Comparison of ENCODE assay signal across 31 cellular contexts in the genomic region with DNA sequence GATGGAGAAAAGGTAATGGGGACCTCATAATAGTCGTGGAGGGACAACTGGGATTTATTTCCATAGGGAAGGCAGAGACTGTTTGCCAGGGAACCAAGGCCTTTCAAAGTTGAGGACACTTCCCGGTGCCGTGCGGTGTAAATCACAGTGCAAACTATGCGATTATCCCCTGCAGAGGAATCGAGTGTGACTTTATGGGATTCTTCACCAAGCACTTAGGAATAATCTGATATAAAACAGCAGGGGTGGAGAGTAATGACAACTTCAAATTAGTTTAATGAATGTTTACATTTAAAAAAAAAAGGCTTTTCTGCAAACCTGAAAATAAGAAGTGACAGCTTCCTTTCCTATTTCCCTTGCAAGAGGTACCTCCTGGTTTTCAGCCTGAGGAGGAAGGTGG.
"Had no signal": no experiment of that assay in that cellular context is flagged by ENCODE, and none has a peak within 500 bp of the region (broad histone marks: within the 10 kb centered on the region; RNA-seq: fewer than 3 reads in every experiment).

No MANE protein-coding gene starts in this region.

- DNase-seq: activated CD4-positive, alpha-beta T cell treated with anti-CD3 and anti-CD28 coated beads for 48 hours; activated CD4-positive, alpha-beta T cell treated with anti-CD3 and anti-CD28 coated beads, Interleukin-2, amount 50 U/mL, for 48 hours; activated CD8-positive, alpha-beta memory T cell treated with anti-CD3 and anti-CD28 coated beads, Interleukin-2, amount 50 U/mL, for 4 hours; activated gamma-delta T cell; activated naive CD4-positive, alpha-beta T cell treated with anti-CD3 and anti-CD28 coated beads, Interleukin-2, amount 50 U/mL, for 16 hours; activated T-cell treated with anti-CD3 and anti-CD28 coated beads, Interleukin-2, amount 50 U/mL, for 1 hour; amniotic stem cell; brain microvascular endothelial cell; effector memory CD4-positive, alpha-beta T cell; erythroblast; gastrocnemius medialis; glutamatergic neuron; islet precursor cell; left ventricle myocardium superior; naive B cell; nephron progenitor cell; pancreas; retina; small intestine; stimulated activated CD4-positive, alpha-beta T cell treated with anti-CD3 and anti-CD28 coated beads, Interleukin-4, amount 100 ng/mL, for 4 hours; stimulated activated CD8-positive, alpha-beta memory T cell treated with anti-CD3 and anti-CD28 coated beads, Interleukin-4, amount 100 ng/mL, for 48 hours; stimulated activated naive B cell treated with anti-CD40 and anti-IgM and Interleukin-4, amounts not matched to agents 10 μg/mL and 1 μg/mL and 100 μg/mL, for 72 hours; T1000; tibial artery; upper lobe of right lung; WERI-Rb-1 had no signal

- H3K27me3 ChIP-seq: brain microvascular endothelial cell, gastrocnemius medialis, hepatocyte, pancreas, suprapubic skin, tibial artery, upper lobe of right lung had no signal

- H3K36me3 ChIP-seq: brain microvascular endothelial cell, gastrocnemius medialis, pancreas, prostate gland, suprapubic skin, tibial artery, upper lobe of right lung, WERI-Rb-1 had no signal

- H3K4me1 ChIP-seq: gastrocnemius medialis, pancreas, prostate gland, tibial artery, upper lobe of right lung had no signal

- H3K4me3 ChIP-seq: coronary artery, dorsolateral prefrontal cortex, gastrocnemius medialis, hepatocyte, pancreas, prostate gland, suprapubic skin, tibial artery, upper lobe of right lung had no signal

- H3K9me3 ChIP-seq: gastrocnemius medialis, pancreas, prostate gland, suprapubic skin, tibial artery, upper lobe of right lung had no signal

- H3K27ac ChIP-seq: brain microvascular endothelial cell, coronary artery, dorsolateral prefrontal cortex, gastrocnemius medialis, hepatocyte, pancreas, prostate gland, suprapubic skin, tibial artery, upper lobe of right lung, WERI-Rb-1 had no signal

- H3K4me2 ChIP-seq: hepatocyte had no signal

- H3K79me2 ChIP-seq: hepatocyte had no signal

- H2AFZ ChIP-seq: hepatocyte had no signal
